12 cellular contexts compared by ENCODE assay signal in the genomic region with DNA sequence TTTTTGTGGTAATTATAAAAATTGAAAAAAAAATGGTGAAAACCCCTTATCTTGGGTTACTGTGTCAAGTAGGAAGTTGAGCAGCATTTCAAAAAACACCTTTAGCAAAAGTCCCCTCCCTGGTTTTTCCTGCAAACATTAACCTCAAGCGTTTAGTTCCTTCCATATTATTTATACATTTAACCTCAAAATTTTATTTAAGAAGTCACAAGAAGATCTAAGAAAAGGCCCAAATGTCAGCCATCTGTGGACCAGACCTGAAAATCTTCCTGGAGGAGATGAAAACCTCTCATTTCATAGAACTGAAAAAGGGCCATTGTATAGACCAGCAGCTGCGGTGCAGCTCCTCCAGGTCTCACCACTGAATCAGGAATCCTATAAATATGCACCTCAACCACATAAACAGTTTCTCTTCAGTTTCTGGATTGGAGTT. TPM values are rescaled to one million over a fixed set of nuclear protein-coding genes. Genes with fewer than 3 reads are reported as not detected.
DNase-seq lines count a peak whose midpoint lies in the region; ATAC-seq and TF ChIP-seq lines count a peak whose summit lies in the region.
"Had no signal": no experiment of that assay in that cellular context is flagged by ENCODE, and none has a peak within 500 bp of the region (broad histone marks: within the 10 kb centered on the region; RNA-seq: fewer than 3 reads in every experiment).

No MANE protein-coding gene starts in this region.

- no peaks in the 10 kb centered on the region for H3K36me3 Mint-ChIP-seq in activated CD8-positive, alpha-beta memory T cell treated with anti-CD3 and anti-CD28 coated beads, Interleukin-2, amount 10 ng/mL, durations not matched to agents 7 days and 5 days
- H3K36me3 Mint-ChIP-seq in activated CD8-positive, alpha-beta T cell treated with anti-CD3 and anti-CD28 coated beads, Interleukin-2, amount 10 ng/mL, durations not matched to agents 7 days and 5 days (ENCODE audit: low read depth), result peaks cover 9% of the 10 kb centered on the region
- H3K36me3 Mint-ChIP-seq in stimulated activated memory B cell treated with anti-CD40 and anti-IgM and Interleukin-4, amounts not matched to agents 10 μg/mL and 1 μg/mL and 100 μg/mL, for 72 hours, result peaks cover 10% of the 10 kb centered on the region
- H3K36me3 Mint-ChIP-seq: type B pancreatic cell had no signal

- POLR2A ChIA-PET in activated CD8-positive, alpha-beta T cell treated with anti-CD3 and anti-CD28 coated beads, Interleukin-2, amount 10 ng/mL, durations not matched to agents 7 days and 5 days (lab: Charles Lee), result interaction anchor here (5.8 kb wide), 1 partner anchor 41 kb away, joined by 64 read pairs; the partner anchor contains the start of gene BTG1

- DNase-seq in activated CD8-positive, alpha-beta memory T cell treated with anti-CD3 and anti-CD28 coated beads, Interleukin-2, amount 10 ng/mL, durations not matched to agents 7 days and 5 days, result no peak
- DNase-seq in activated CD8-positive, alpha-beta memory T cell treated with anti-CD3 and anti-CD28 coated beads, Interleukin-2, amount 50 U/mL, for 4 hours, result no peak
- DNase-seq in activated CD8-positive, alpha-beta T cell treated with anti-CD3 and anti-CD28 coated beads, Interleukin-2, amount 10 ng/mL, durations not matched to agents 7 days and 5 days, result no peak
- no peak for DNase-seq in NCI-H510A treated with DMSO at 0.1 percent for 48 hours (lab: John Stamatoyannopoulos, UW)
- DNase-seq in coronary artery (ENCODE audit: low spot score), result no peak
- DNase-seq: NCI-H2171 had no signal

- no peaks in the 10 kb centered on the region for H3K9me3 Mint-ChIP-seq in activated CD8-positive, alpha-beta memory T cell treated with anti-CD3 and anti-CD28 coated beads, Interleukin-2, amount 10 ng/mL, durations not matched to agents 7 days and 5 days (ENCODE audit: low read depth)
- peaks cover 5% of the 10 kb centered on the region for H3K9me3 Mint-ChIP-seq in activated CD8-positive, alpha-beta T cell treated with anti-CD3 and anti-CD28 coated beads, Interleukin-2, amount 10 ng/mL, durations not matched to agents 7 days and 5 days (ENCODE audit: insufficient read depth)
- peaks cover 4% of the 10 kb centered on the region for H3K9me3 Mint-ChIP-seq in stimulated activated memory B cell treated with anti-CD40 and anti-IgM and Interleukin-4, amounts not matched to agents 10 μg/mL and 1 μg/mL and 100 μg/mL, for 72 hours
- H3K9me3 Mint-ChIP-seq: type B pancreatic cell had no signal

- CTCF ChIA-PET in activated CD8-positive, alpha-beta memory T cell treated with anti-CD3 and anti-CD28 coated beads, Interleukin-2, amount 10 ng/mL, durations not matched to agents 7 days and 5 days (lab: Charles Lee), result no interaction called here
- CTCF ChIA-PET in activated CD8-positive, alpha-beta T cell treated with anti-CD3 and anti-CD28 coated beads, Interleukin-2, amount 10 ng/mL, durations not matched to agents 7 days and 5 days (lab: Charles Lee), result no interaction called here

- no peak overlapping the region for H3K27ac ChIP-seq in coronary artery
- H3K27ac ChIP-seq: A549, parathyroid adenoma had no signal

- no peak for TF ChIP-seq CTCF in coronary artery (IDR thresholded peaks at IDR 0.05)

- ATAC-seq in activated CD8-positive, alpha-beta memory T cell treated with anti-CD3 and anti-CD28 coated beads, Interleukin-2, amount 10 ng/mL, durations not matched to agents 7 days and 5 days, result no peak
- peak; percentile 55 for ATAC-seq in HG02798 (IDR thresholded peaks at IDR 0.05; ENCODE audit: poor library complexity, unreplicated experiment)
- no peak for ATAC-seq in activated CD8-positive, alpha-beta T cell treated with anti-CD3 and anti-CD28 coated beads, Interleukin-2, amount 10 ng/mL, durations not matched to agents 7 days and 5 days
- peak; percentile 66 for ATAC-seq in stimulated activated memory B cell treated with anti-CD40 and anti-IgM and Interleukin-4, amounts not matched to agents 10 μg/mL and 1 μg/mL and 100 μg/mL, for 72 hours
- ATAC-seq in GM19467 (IDR thresholded peaks at IDR 0.05; ENCODE audit: unreplicated experiment), result no peak
- ATAC-seq: A549 had no signal

- H3K4me3 Mint-ChIP-seq in activated CD8-positive, alpha-beta memory T cell treated with anti-CD3 and anti-CD28 coated beads, Interleukin-2, amount 10 ng/mL, durations not matched to agents 7 days and 5 days, result peak overlapping the region; percentile 32
- peak overlapping the region; percentile 70 for H3K4me3 Mint-ChIP-seq in activated CD8-positive, alpha-beta T cell treated with anti-CD3 and anti-CD28 coated beads, Interleukin-2, amount 10 ng/mL, durations not matched to agents 7 days and 5 days
- peak overlapping the region; percentile 63 for H3K4me3 Mint-ChIP-seq in stimulated activated memory B cell treated with anti-CD40 and anti-IgM and Interleukin-4, amounts not matched to agents 10 μg/mL and 1 μg/mL and 100 μg/mL, for 72 hours
- H3K4me3 Mint-ChIP-seq: type B pancreatic cell had no signal

- H3K4me1 Mint-ChIP-seq in activated CD8-positive, alpha-beta memory T cell treated with anti-CD3 and anti-CD28 coated beads, Interleukin-2, amount 10 ng/mL, durations not matched to agents 7 days and 5 days, result peaks cover 32% of the 10 kb centered on the region
- peaks cover 58% of the 10 kb centered on the region for H3K4me1 Mint-ChIP-seq in activated CD8-positive, alpha-beta T cell treated with anti-CD3 and anti-CD28 coated beads, Interleukin-2, amount 10 ng/mL, durations not matched to agents 7 days and 5 days (ENCODE audit: low read depth)
- H3K4me1 Mint-ChIP-seq in stimulated activated memory B cell treated with anti-CD40 and anti-IgM and Interleukin-4, amounts not matched to agents 10 μg/mL and 1 μg/mL and 100 μg/mL, for 72 hours, result peaks cover 51% of the 10 kb centered on the region

- H3K27ac Mint-ChIP-seq in activated CD8-positive, alpha-beta memory T cell treated with anti-CD3 and anti-CD28 coated beads, Interleukin-2, amount 10 ng/mL, durations not matched to agents 7 days and 5 days, result peak overlapping the region; percentile 65
- peak overlapping the region; percentile 91 for H3K27ac Mint-ChIP-seq in activated CD8-positive, alpha-beta T cell treated with anti-CD3 and anti-CD28 coated beads, Interleukin-2, amount 10 ng/mL, durations not matched to agents 7 days and 5 days
- peak overlapping the region; percentile 96 for H3K27ac Mint-ChIP-seq in stimulated activated memory B cell treated with anti-CD40 and anti-IgM and Interleukin-4, amounts not matched to agents 10 μg/mL and 1 μg/mL and 100 μg/mL, for 72 hours
- H3K27ac Mint-ChIP-seq: type B pancreatic cell had no signal

- H3K4me3 ChIP-seq in coronary artery, result no peak overlapping the region
- H3K4me3 ChIP-seq: A549 had no signal

- no peaks in the 10 kb centered on the region for H3K27me3 Mint-ChIP-seq in activated CD8-positive, alpha-beta memory T cell treated with anti-CD3 and anti-CD28 coated beads, Interleukin-2, amount 10 ng/mL, durations not matched to agents 7 days and 5 days
- no peaks in the 10 kb centered on the region for H3K27me3 Mint-ChIP-seq in activated CD8-positive, alpha-beta T cell treated with anti-CD3 and anti-CD28 coated beads, Interleukin-2, amount 10 ng/mL, durations not matched to agents 7 days and 5 days (ENCODE audit: low read depth)
- H3K27me3 Mint-ChIP-seq in stimulated activated memory B cell treated with anti-CD40 and anti-IgM and Interleukin-4, amounts not matched to agents 10 μg/mL and 1 μg/mL and 100 μg/mL, for 72 hours, result no peaks in the 10 kb centered on the region
- H3K27me3 Mint-ChIP-seq: type B pancreatic cell had no signal

RNA-seq across cellular contexts. Expression of gene BTG1, which starts 40.4 kb away (rescaled TPM):
- 100 to 1,000 TPM in 1 of 2 experiments, 10 to 100 TPM in 1; 91.7 to 132 TPM for total RNA-seq in activated CD8-positive, alpha-beta memory T cell treated with anti-CD3 and anti-CD28 coated beads, Interleukin-2, amount 10 ng/mL, durations not matched to agents 7 days and 5 days
- 100 to 1,000 TPM; 113 to 118 TPM for total RNA-seq in activated CD8-positive, alpha-beta T cell treated with anti-CD3 and anti-CD28 coated beads, Interleukin-2, amount 10 ng/mL, durations not matched to agents 7 days and 5 days

Comparison
In these comparisons a context has a peak if more than half of its experiments do, and no peak if none do; other contexts are left out.
1. ATAC-seq: peak in HG02798 (single experiment) and stimulated activated memory B cell treated with anti-CD40 and anti-IgM and Interleukin-4, amounts not matched to agents 10 μg/mL and 1 μg/mL and 100 μg/mL, for 72 hours (single experiment); none in activated CD8-positive, alpha-beta memory T cell treated with anti-CD3 and anti-CD28 coated beads, Interleukin-2, amount 10 ng/mL, durations not matched to agents 7 days and 5 days (single experiment), activated CD8-positive, alpha-beta T cell treated with anti-CD3 and anti-CD28 coated beads, Interleukin-2, amount 10 ng/mL, durations not matched to agents 7 days and 5 days (single experiment) and GM19467 (single experiment).
2. Peak in every context shown above with its lines, with median percentiles within 50 percentile points of each other: H3K27ac Mint-ChIP-seq and H3K4me3 Mint-ChIP-seq.